ENCODE assay signal across 23 cellular contexts in genomic region chr2:27309651-27310050, GRCh38. TPM values are rescaled to one million over a fixed set of nuclear protein-coding genes. Genes with fewer than 3 reads are reported as not detected.
DNase-seq lines count a peak whose midpoint lies in the region; ATAC-seq and TF ChIP-seq lines count a peak whose summit lies in the region.
"Had no signal": no experiment of that assay in that cellular context is flagged by ENCODE, and none has a peak within 500 bp of the region (broad histone marks: within the 10 kb centered on the region; RNA-seq: fewer than 3 reads in every experiment).

No MANE protein-coding gene starts in this region.

- H3K4me1 Mint-ChIP-seq in activated naive CD4-positive, alpha-beta T cell treated with anti-CD3 and anti-CD28 coated beads, Interleukin-2, amount 50 U/mL, for 24 hours = no peaks in the 10 kb centered on the region
- H3K4me1 Mint-ChIP-seq in neural progenitor cell = no peaks in the 10 kb centered on the region

- POLR2A ChIA-PET in Panc1 (lab: Charles Lee) = no interaction called here

- H3K9me3 Mint-ChIP-seq in activated naive CD4-positive, alpha-beta T cell treated with anti-CD3 and anti-CD28 coated beads, Interleukin-2, amount 50 U/mL, for 24 hours = no peaks in the 10 kb centered on the region
- no peaks in the 10 kb centered on the region for H3K9me3 Mint-ChIP-seq in neural progenitor cell
- H3K9me3 Mint-ChIP-seq: CD8-positive, alpha-beta T cell; GM23338 had no signal

- in situ Hi-C loops in Panc1 (cut with HindIII; ENCODE audit: low pct_unique_long_range_greater_than_20kb, low sequenced_read_pairs) = no loop called here

- H3K36me3 ChIP-seq in Panc1 (ENCODE audit: control insufficient read depth, insufficient read depth, low read length) (no peaks in the 10 kb centered on the region), neural progenitor cell (no peaks in the 10 kb centered on the region), upper lobe of right lung (peaks cover 14% of the 10 kb centered on the region)

- H3K27ac Mint-ChIP-seq in activated naive CD4-positive, alpha-beta T cell treated with anti-CD3 and anti-CD28 coated beads, Interleukin-2, amount 50 U/mL, for 24 hours = peak overlapping the region; percentile 26
- no peak overlapping the region for H3K27ac Mint-ChIP-seq in neural progenitor cell
- H3K27ac Mint-ChIP-seq: CD8-positive, alpha-beta T cell; GM23338 had no signal

- H4K20me1 ChIP-seq in neural progenitor cell (ENCODE audit: low read depth) = peaks cover 40% of the 10 kb centered on the region

- TSS peak; percentile 64 for BruUV-seq in Panc1 (replicated peaks; lab: Mats Ljungman, UMichigan)

- no peaks in the 10 kb centered on the region for H3K27me3 ChIP-seq in Panc1 (ENCODE audit: control insufficient read depth, insufficient read depth, low read length)
- peaks cover 45% of the 10 kb centered on the region for H3K27me3 ChIP-seq in neural progenitor cell
- H3K27me3 ChIP-seq in upper lobe of right lung = peaks cover 37% of the 10 kb centered on the region

- H3K36me3 Mint-ChIP-seq in activated naive CD4-positive, alpha-beta T cell treated with anti-CD3 and anti-CD28 coated beads, Interleukin-2, amount 50 U/mL, for 24 hours = peaks cover 10% of the 10 kb centered on the region
- H3K36me3 Mint-ChIP-seq in neural progenitor cell = peaks cover 5% of the 10 kb centered on the region

- H2AFZ ChIP-seq in neural progenitor cell (replicated peaks) = no peak overlapping the region
- H2AFZ ChIP-seq: GM23338 had no signal

- intact Hi-C loops in Panc1 (cut with micrococcal nuclease; ENCODE audit: unreplicated experiment) = no loop called here
- intact Hi-C loops in upper lobe of right lung (cut with DNase I) = no loop called here

- no peak for DNase-seq in activated naive CD4-positive, alpha-beta T cell (lab: John Stamatoyannopoulos, UW)
- DNase-seq in Panc1 (ENCODE audit: low read depth, low spot score) (no peak), neural progenitor cell (ENCODE audit: low spot score) (no peak), upper lobe of right lung (peak; percentile 2), coronary artery (ENCODE audit: low spot score) (no peak)
- DNase-seq: C1 segment of cervical spinal cord; CD8-positive, alpha-beta T cell; DND-41; IMR-90; MV-4-11; NCI-H1105 treated with DMSO at 0.1 percent for 48 hours; NCI-H2081 treated with DMSO at 0.1 percent for 48 hours; NCI-H2171 treated with DMSO at 0.1 percent for 48 hours; NCI-H526; RPMI8226; SHP77 had no signal

- H3K79me2 ChIP-seq in neural progenitor cell (ENCODE audit: low read depth) = no peaks in the 10 kb centered on the region

- no peak overlapping the region for H3K4me3 Mint-ChIP-seq in activated naive CD4-positive, alpha-beta T cell treated with anti-CD3 and anti-CD28 coated beads, Interleukin-2, amount 50 U/mL, for 24 hours
- peak overlapping the region; percentile 9 for H3K4me3 Mint-ChIP-seq in neural progenitor cell
- H3K4me3 Mint-ChIP-seq: CD8-positive, alpha-beta T cell; GM23338 had no signal

- peaks cover 12% of the 10 kb centered on the region for H3F3A ChIP-seq in neural progenitor cell (ENCODE audit: low read depth)

- no peak; the same call in 1 of the 2 replicates for ATAC-seq in Panc1
- ATAC-seq in upper lobe of right lung = no peak
- ATAC-seq in HG02885 (IDR thresholded peaks at IDR 0.05; ENCODE audit: poor library complexity, unreplicated experiment) = no peak
- ATAC-seq in GM21576 (IDR thresholded peaks at IDR 0.05; ENCODE audit: unreplicated experiment) = no peak
- ATAC-seq: CD8-positive, alpha-beta T cell; GM12878; GM23338 had no signal

- H3K27me3 Mint-ChIP-seq in activated naive CD4-positive, alpha-beta T cell treated with anti-CD3 and anti-CD28 coated beads, Interleukin-2, amount 50 U/mL, for 24 hours = peaks cover 8% of the 10 kb centered on the region
- H3K27me3 Mint-ChIP-seq in neural progenitor cell (ENCODE audit: insufficient read depth, low read depth) = peaks cover 27% of the 10 kb centered on the region

- no peak overlapping the region for H3K4me2 ChIP-seq in neural progenitor cell
- H3K4me2 ChIP-seq: GM23338 had no signal

- no peak for TF ChIP-seq CTCF in Panc1 (IDR thresholded peaks at IDR 0.05)
- no peak for TF ChIP-seq CTCF in neural progenitor cell (IDR thresholded peaks at IDR 0.05)
- no peak for TF ChIP-seq CTCF in upper lobe of right lung (IDR thresholded peaks at IDR 0.05)
- no peak for TF ChIP-seq CTCF in coronary artery (IDR thresholded peaks at IDR 0.05)

- no peak overlapping the region for H3K4me3 ChIP-seq in Panc1 (ENCODE audit: low read depth in 2 of 2, low read length in 2 of 2)
- no peak overlapping the region for H3K4me3 ChIP-seq in neural progenitor cell
- H3K4me3 ChIP-seq in upper lobe of right lung = no peak overlapping the region
- no peak overlapping the region for H3K4me3 ChIP-seq in coronary artery
- H3K4me3 ChIP-seq: GM12878, GM23338, HAP-1 had no signal

- CTCF ChIA-PET in Panc1 (lab: Charles Lee) = no interaction called here

- H3K9me3 ChIP-seq in Panc1 (ENCODE audit: control insufficient read depth, insufficient read depth, low read depth, low read length) (no peaks in the 10 kb centered on the region), neural progenitor cell (ENCODE audit: low read depth) (no peaks in the 10 kb centered on the region), upper lobe of right lung (no peaks in the 10 kb centered on the region)
- H3K9me3 ChIP-seq: HAP-1 had no signal

- H3K9ac ChIP-seq in neural progenitor cell = no peak overlapping the region

- no peak overlapping the region for H3K27ac ChIP-seq in Panc1 (ENCODE audit: low read length)
- H3K27ac ChIP-seq in neural progenitor cell = no peak overlapping the region
- H3K27ac ChIP-seq in upper lobe of right lung = no peak overlapping the region
- no peak overlapping the region for H3K27ac ChIP-seq in coronary artery
- H3K27ac ChIP-seq: 22Rv1 had no signal

- no peaks in the 10 kb centered on the region for H3K4me1 ChIP-seq in Panc1 (ENCODE audit: control insufficient read depth, insufficient read depth, low read length)
- H3K4me1 ChIP-seq in neural progenitor cell = peaks cover 12% of the 10 kb centered on the region
- peaks cover 20% of the 10 kb centered on the region for H3K4me1 ChIP-seq in upper lobe of right lung
- H3K4me1 ChIP-seq: HAP-1 had no signal

RNA-seq across cellular contexts. Expression of gene UCN, which starts 1.4 kb away (rescaled TPM):
- total RNA-seq in Panc1 (2021; ENCODE audit: unreplicated experiment) (4.4 TPM), neural progenitor cell (ENCODE audit: low replicate concordance) (0.56 and 1.2 TPM in 2 replicates), upper lobe of right lung (2.8 TPM)
- 5.4 TPM for polyA plus RNA-seq in Panc1 (2012; ENCODE audit: insufficient read length)
- total RNA-seq: IMR-90 had no signal

RNA-seq across cellular contexts. Expression of gene MPV17, which starts 13.2 kb away (rescaled TPM):
- total RNA-seq in Panc1 (2021; ENCODE audit: unreplicated experiment) (89.5 TPM), neural progenitor cell (ENCODE audit: low replicate concordance) (71.4 and 78.0 TPM in 2 replicates), upper lobe of right lung (80.4 TPM)
- polyA plus RNA-seq in Panc1 (2012; ENCODE audit: insufficient read length) = 84.3 TPM

RNA-seq across cellular contexts. Expression of gene TRIM54, which starts 27.4 kb away (rescaled TPM):
- 0.21 TPM for total RNA-seq in Panc1 (2021; ENCODE audit: unreplicated experiment)
- polyA plus RNA-seq in Panc1 (2012; ENCODE audit: insufficient read length) = 0.24 TPM
- 0.12 TPM in 1 of 2 replicates, not detected in the other for total RNA-seq in neural progenitor cell (ENCODE audit: low replicate concordance)
- not detected for total RNA-seq in upper lobe of right lung
- total RNA-seq: CD8-positive, alpha-beta T cell; GM12878; IMR-90 had no signal

RNA-seq across cellular contexts. Expression of gene DNAJC5G, which starts 34.4 kb away (rescaled TPM):
- total RNA-seq in Panc1 (2021; ENCODE audit: unreplicated experiment) = not detected
- not detected for polyA plus RNA-seq in Panc1 (2012; ENCODE audit: insufficient read length)
- not detected in 2 replicates for total RNA-seq in neural progenitor cell (ENCODE audit: low replicate concordance)
- not detected for total RNA-seq in upper lobe of right lung
- total RNA-seq: CD8-positive, alpha-beta T cell; GM12878; IMR-90 had no signal
- polyA plus RNA-seq: GM12878, GM23338, IMR-90 had no signal

RNA-seq across cellular contexts. Expression of gene SLC30A3, which starts 46.8 kb away (rescaled TPM):
- total RNA-seq in Panc1 (2021; ENCODE audit: unreplicated experiment) (0.59 TPM), neural progenitor cell (ENCODE audit: low replicate concordance) (0.56 and 1.4 TPM in 2 replicates), upper lobe of right lung (0.58 TPM)
- polyA plus RNA-seq in Panc1 (2012; ENCODE audit: insufficient read length) = 0.75 TPM
- total RNA-seq: CD8-positive, alpha-beta T cell; GM12878; IMR-90 had no signal
